1 cellular context compared by ENCODE assay signal in the genomic region with DNA sequence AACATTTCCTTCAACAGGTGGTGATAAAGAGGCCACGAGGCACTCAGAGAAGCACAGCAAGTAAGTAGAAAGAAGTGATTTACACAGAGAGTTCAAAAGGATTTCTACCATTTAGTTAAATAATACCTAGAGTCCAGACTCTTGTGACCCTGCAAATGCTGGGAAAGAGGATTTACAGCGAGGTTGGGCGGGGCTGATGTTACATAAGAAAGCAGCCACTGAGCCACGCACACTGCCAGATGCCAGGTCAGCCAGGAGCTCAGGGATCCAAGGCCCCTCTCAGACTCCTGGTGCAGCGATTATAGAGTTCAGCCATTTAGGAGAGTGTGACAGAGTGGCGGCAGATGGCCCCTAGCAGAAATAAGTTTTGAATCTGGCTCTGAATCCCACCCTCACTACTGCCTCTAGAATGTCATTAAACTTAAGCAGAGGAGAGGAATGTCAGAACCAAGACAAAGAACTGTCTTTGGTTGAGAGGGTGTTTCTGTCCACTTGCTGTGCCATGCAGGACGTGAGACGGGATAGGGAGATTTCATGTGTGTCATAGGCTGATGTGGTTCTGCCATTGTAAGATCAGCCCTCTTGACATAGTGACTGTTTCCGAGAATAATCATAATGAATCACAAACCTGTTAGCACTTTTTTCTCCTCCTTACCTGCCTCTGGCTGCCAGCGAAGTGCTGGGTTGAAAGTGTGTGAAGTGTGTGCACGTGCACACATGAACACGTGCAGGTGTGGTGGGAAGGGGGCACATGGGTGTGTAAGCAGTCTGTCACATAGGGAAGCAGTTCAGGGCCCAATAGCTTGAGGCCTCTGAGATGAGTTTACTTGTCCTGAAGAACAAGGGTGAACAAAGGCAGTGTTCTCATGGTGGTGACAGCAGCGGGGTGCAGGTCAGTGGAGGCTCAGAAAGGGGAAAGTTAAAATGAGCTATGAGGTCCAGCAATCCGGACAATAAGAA.
TF ChIP-seq lines count a peak whose summit lies in the region.

No MANE protein-coding gene starts in this region.

TF ChIP-seq in GM23338, 12 proteins besides CTCF, POLR2A, EP300 and RAD21 (continued from another document):
- TF ChIP-seq, protein P1, sequence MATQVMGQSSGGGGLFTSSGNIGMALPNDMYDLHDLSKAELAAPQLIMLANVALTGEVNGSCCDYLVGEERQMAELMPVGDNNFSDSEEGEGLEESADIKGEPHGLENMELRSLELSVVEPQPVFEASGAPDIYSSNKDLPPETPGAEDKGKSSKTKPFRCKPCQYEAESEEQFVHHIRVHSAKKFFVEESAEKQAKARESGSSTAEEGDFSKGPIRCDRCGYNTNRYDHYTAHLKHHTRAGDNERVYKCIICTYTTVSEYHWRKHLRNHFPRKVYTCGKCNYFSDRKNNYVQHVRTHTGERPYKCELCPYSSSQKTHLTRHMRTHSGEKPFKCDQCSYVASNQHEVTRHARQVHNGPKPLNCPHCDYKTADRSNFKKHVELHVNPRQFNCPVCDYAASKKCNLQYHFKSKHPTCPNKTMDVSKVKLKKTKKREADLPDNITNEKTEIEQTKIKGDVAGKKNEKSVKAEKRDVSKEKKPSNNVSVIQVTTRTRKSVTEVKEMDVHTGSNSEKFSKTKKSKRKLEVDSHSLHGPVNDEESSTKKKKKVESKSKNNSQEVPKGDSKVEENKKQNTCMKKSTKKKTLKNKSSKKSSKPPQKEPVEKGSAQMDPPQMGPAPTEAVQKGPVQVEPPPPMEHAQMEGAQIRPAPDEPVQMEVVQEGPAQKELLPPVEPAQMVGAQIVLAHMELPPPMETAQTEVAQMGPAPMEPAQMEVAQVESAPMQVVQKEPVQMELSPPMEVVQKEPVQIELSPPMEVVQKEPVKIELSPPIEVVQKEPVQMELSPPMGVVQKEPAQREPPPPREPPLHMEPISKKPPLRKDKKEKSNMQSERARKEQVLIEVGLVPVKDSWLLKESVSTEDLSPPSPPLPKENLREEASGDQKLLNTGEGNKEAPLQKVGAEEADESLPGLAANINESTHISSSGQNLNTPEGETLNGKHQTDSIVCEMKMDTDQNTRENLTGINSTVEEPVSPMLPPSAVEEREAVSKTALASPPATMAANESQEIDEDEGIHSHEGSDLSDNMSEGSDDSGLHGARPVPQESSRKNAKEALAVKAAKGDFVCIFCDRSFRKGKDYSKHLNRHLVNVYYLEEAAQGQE (IDR thresholded peaks at IDR 0.05; ENCODE audit: unreplicated experiment), result no peak
- TF ChIP-seq POLR2AphosphoS5 (IDR thresholded peaks at IDR 0.05; ENCODE audit: low read depth), result no peak
- TF ChIP-seq, protein P2, sequence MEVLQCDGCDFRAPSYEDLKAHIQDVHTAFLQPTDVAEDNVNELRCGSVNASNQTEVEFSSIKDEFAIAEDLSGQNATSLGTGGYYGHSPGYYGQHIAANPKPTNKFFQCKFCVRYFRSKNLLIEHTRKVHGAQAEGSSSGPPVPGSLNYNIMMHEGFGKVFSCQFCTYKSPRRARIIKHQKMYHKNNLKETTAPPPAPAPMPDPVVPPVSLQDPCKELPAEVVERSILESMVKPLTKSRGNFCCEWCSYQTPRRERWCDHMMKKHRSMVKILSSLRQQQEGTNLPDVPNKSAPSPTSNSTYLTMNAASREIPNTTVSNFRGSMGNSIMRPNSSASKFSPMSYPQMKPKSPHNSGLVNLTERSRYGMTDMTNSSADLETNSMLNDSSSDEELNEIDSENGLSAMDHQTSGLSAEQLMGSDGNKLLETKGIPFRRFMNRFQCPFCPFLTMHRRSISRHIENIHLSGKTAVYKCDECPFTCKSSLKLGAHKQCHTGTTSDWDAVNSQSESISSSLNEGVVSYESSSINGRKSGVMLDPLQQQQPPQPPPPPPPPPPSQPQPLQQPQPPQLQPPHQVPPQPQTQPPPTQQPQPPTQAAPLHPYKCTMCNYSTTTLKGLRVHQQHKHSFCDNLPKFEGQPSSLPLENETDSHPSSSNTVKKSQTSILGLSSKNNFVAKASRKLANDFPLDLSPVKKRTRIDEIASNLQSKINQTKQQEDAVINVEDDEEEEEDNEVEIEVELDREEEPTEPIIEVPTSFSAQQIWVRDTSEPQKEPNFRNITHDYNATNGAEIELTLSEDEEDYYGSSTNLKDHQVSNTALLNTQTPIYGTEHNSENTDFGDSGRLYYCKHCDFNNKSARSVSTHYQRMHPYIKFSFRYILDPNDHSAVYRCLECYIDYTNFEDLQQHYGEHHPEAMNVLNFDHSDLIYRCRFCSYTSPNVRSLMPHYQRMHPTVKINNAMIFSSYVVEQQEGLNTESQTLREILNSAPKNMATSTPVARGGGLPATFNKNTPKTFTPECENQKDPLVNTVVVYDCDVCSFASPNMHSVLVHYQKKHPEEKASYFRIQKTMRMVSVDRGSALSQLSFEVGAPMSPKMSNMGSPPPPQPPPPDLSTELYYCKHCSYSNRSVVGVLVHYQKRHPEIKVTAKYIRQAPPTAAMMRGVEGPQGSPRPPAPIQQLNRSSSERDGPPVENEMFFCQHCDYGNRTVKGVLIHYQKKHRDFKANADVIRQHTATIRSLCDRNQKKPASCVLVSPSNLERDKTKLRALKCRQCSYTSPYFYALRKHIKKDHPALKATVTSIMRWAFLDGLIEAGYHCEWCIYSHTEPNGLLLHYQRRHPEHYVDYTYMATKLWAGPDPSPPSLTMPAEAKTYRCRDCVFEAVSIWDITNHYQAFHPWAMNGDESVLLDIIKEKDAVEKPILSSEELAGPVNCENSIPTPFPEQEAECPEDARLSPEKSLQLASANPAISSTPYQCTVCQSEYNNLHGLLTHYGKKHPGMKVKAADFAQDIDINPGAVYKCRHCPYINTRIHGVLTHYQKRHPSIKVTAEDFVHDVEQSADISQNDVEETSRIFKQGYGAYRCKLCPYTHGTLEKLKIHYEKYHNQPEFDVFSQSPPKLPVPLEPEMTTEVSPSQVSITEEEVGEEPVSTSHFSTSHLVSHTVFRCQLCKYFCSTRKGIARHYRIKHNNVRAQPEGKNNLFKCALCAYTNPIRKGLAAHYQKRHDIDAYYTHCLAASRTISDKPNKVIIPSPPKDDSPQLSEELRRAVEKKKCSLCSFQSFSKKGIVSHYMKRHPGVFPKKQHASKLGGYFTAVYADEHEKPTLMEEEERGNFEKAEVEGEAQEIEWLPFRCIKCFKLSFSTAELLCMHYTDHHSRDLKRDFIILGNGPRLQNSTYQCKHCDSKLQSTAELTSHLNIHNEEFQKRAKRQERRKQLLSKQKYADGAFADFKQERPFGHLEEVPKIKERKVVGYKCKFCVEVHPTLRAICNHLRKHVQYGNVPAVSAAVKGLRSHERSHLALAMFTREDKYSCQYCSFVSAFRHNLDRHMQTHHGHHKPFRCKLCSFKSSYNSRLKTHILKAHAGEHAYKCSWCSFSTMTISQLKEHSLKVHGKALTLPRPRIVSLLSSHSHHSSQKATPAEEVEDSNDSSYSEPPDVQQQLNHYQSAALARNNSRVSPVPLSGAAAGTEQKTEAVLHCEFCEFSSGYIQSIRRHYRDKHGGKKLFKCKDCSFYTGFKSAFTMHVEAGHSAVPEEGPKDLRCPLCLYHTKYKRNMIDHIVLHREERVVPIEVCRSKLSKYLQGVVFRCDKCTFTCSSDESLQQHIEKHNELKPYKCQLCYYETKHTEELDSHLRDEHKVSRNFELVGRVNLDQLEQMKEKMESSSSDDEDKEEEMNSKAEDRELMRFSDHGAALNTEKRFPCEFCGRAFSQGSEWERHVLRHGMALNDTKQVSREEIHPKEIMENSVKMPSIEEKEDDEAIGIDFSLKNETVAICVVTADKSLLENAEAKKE (CRISPR knock-in tag; IDR thresholded peaks at IDR 0.05), result no peak
